In the genomic region with DNA sequence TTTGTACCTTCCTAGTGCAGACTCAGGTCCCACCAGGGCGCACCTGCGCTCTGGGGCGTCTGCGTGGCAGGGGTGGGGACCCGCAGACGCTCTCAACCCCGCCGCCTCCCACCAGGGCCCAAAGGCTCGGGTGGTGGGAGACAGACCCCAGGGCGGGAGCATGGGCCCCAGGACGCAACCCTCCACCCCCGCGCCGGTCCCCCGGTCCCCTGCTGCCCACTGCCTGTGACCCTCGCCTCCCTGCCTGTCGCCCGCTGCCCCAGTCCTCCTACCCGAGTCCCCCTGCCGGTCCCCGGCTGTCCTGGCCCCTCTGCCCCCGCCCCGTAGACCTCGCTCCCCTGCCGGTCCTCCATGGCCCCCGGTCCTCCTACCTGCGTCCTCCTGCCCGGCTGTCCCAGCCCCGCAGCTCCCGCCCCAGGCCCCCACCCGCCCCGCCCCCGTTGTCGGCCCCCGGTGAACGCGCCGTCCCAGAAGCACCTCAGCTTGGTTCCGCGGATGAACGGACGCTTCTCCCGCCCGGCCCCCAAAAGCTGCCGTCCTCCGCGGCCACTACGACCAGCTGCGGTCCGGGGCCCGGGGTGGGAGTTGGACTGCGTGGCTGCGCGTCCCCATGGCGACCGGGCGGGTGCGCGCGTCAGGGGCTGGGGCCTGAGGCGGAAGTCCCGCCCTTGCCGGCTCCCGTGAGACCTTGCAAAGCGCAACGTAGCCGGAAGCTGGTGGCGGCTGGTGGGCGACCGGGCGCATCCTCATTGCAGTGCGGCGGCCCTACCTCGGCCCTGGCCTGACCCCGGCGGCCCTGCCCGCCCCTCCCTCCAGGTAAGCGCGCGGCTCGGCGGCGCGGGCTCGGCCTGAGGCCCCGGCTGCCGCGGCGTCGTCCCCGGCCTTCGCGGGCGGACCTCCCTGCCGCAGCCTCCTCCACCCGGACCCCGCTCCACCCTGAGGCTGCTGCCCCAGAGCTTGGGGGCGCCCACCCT, we compare ENCODE assay signal across 1 cellular context.
TF ChIP-seq lines count a peak whose summit lies in the region.

TSS of gene ARFGAP1 (plus strand) at position 709 of the 974 bp plus-strand sequence. CDS start 2,768 bp downstream, outside the sequence.

TF ChIP-seq in HepG2, 621 proteins besides CTCF, POLR2A, EP300 and RAD21 (continued from another document and continues in another):
- TF ChIP-seq ZSCAN5A (CRISPR knock-in tag; IDR thresholded peaks at IDR 0.05; ENCODE audit: borderline replicate concordance) (peak; percentile 74), RFXAP (CRISPR knock-in tag; IDR thresholded peaks at IDR 0.05; ENCODE audit: borderline replicate concordance) (peak; percentile 87; the same call in 1 of the 2 replicates), U2AF1 (optimal IDR thresholded peaks at IDR 0.05; ENCODE audit: low read depth, low read length) (no peak), KLF6 (CRISPR knock-in tag; IDR thresholded peaks at IDR 0.05) (peak; percentile 78), ZNF296 (CRISPR knock-in tag; conservative IDR thresholded peaks at IDR 0.05) (0 out of 2 replicates have a peak, but pooled peaks have one; percentile 31), CAMTA2 (CRISPR knock-in tag; IDR thresholded peaks at IDR 0.05; ENCODE audit: borderline replicate concordance) (peak; percentile 55; the same call in 1 of the 2 replicates), ZNF407 (CRISPR knock-in tag; IDR thresholded peaks at IDR 0.05; ENCODE audit: not compliant biosample characterization) (peak; percentile 63), YEATS4 (CRISPR knock-in tag; IDR thresholded peaks at IDR 0.05; ENCODE audit: borderline replicate concordance) (peak; percentile 98), ZNF331 (CRISPR knock-in tag; IDR thresholded peaks at IDR 0.05) (peak; percentile 81; the same call in 1 of the 2 replicates), HIVEP1 (CRISPR knock-in tag; IDR thresholded peaks at IDR 0.05) (no peak), ZNF564 (CRISPR knock-in tag; IDR thresholded peaks at IDR 0.05) (0 out of 2 replicates have a peak, but pooled peaks have one; percentile 69), ATAD3A (CRISPR knock-in tag; IDR thresholded peaks at IDR 0.05) (no peak), ELF3 (CRISPR knock-in tag; IDR thresholded peaks at IDR 0.05) (peak; percentile 91), ZNF782 (CRISPR knock-in tag; IDR thresholded peaks at IDR 0.05; ENCODE audit: borderline replicate concordance) (peak; percentile 68; the same call in 1 of the 2 replicates), KDM1A (CRISPR knock-in tag; IDR thresholded peaks at IDR 0.05) (no peak), ZNF230 (CRISPR knock-in tag; IDR thresholded peaks at IDR 0.05) (no peak), HNRNPL (IDR thresholded peaks at IDR 0.05; ENCODE audit: low read depth, low read length) (no peak), ZNF749 (CRISPR knock-in tag; IDR thresholded peaks at IDR 0.05; ENCODE audit: borderline replicate concordance) (peak; percentile 86; the same call in 1 of the 2 replicates), ZNF460 (CRISPR knock-in tag; IDR thresholded peaks at IDR 0.05; ENCODE audit: borderline replicate concordance) (no peak), ZSCAN30 (CRISPR knock-in tag; IDR thresholded peaks at IDR 0.05) (no peak), ZNF280D (CRISPR knock-in tag; IDR thresholded peaks at IDR 0.05) (no peak; the same call in 1 of the 2 replicates), SRF (IDR thresholded peaks at IDR 0.05; ENCODE audit: low read depth, low read length) (0 out of 2 replicates have a peak, but pooled peaks have one; percentile 20), ARID2 (CRISPR knock-in tag; IDR thresholded peaks at IDR 0.05; ENCODE audit: borderline replicate concordance) (peak; percentile 46; the same call in 1 of the 2 replicates), POLR2AphosphoS2 (IDR thresholded peaks at IDR 0.05; ENCODE audit: low read depth, low read length) (no peak), ZFYVE20 (CRISPR knock-in tag; IDR thresholded peaks at IDR 0.05; ENCODE audit: borderline replicate concordance, low read depth) (0 out of 2 replicates have a peak, but pooled peaks have one; percentile 20), ZFP36L2 (CRISPR knock-in tag; IDR thresholded peaks at IDR 0.05) (no peak), DMAP1 (CRISPR knock-in tag; IDR thresholded peaks at IDR 0.05) (peak; percentile 78)
- TF ChIP-seq, protein P1, sequence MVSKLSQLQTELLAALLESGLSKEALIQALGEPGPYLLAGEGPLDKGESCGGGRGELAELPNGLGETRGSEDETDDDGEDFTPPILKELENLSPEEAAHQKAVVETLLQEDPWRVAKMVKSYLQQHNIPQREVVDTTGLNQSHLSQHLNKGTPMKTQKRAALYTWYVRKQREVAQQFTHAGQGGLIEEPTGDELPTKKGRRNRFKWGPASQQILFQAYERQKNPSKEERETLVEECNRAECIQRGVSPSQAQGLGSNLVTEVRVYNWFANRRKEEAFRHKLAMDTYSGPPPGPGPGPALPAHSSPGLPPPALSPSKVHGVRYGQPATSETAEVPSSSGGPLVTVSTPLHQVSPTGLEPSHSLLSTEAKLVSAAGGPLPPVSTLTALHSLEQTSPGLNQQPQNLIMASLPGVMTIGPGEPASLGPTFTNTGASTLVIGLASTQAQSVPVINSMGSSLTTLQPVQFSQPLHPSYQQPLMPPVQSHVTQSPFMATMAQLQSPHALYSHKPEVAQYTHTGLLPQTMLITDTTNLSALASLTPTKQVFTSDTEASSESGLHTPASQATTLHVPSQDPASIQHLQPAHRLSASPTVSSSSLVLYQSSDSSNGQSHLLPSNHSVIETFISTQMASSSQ (IDR thresholded peaks at IDR 0.05; ENCODE audit: low read depth): no peak
- TF ChIP-seq, protein P1 (CRISPR knock-in tag; IDR thresholded peaks at IDR 0.05; ENCODE audit: borderline replicate concordance): peak; percentile 53; the same call in 1 of the 2 replicates
- TF ChIP-seq, protein P2, sequence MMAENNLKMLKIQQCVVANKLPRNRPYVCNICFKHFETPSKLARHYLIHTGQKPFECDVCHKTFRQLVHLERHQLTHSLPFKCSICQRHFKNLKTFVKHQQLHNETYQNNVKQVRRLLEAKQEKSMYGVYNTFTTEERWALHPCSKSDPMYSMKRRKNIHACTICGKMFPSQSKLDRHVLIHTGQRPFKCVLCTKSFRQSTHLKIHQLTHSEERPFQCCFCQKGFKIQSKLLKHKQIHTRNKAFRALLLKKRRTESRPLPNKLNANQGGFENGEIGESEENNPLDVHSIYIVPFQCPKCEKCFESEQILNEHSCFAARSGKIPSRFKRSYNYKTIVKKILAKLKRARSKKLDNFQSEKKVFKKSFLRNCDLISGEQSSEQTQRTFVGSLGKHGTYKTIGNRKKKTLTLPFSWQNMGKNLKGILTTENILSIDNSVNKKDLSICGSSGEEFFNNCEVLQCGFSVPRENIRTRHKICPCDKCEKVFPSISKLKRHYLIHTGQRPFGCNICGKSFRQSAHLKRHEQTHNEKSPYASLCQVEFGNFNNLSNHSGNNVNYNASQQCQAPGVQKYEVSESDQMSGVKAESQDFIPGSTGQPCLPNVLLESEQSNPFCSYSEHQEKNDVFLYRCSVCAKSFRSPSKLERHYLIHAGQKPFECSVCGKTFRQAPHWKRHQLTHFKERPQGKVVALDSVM (CRISPR knock-in tag; IDR thresholded peaks at IDR 0.05): peak; percentile 89
- TF ChIP-seq, protein P3, sequence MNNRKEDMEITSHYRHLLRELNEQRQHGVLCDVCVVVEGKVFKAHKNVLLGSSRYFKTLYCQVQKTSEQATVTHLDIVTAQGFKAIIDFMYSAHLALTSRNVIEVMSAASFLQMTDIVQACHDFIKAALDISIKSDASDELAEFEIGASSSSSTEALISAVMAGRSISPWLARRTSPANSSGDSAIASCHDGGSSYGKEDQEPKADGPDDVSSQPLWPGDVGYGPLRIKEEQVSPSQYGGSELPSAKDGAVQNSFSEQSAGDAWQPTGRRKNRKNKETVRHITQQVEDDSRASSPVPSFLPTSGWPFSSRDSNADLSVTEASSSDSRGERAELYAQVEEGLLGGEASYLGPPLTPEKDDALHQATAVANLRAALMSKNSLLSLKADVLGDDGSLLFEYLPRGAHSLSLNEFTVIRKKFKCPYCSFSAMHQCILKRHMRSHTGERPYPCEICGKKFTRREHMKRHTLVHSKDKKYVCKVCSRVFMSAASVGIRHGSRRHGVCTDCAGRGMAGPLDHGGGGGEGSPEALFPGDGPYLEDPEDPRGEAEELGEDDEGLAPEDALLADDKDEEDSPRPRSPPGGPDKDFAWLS (CRISPR knock-in tag; IDR thresholded peaks at IDR 0.05; ENCODE audit: borderline replicate concordance): no peak
